ENCODE assay signal across 20 cellular contexts in the genomic region with DNA sequence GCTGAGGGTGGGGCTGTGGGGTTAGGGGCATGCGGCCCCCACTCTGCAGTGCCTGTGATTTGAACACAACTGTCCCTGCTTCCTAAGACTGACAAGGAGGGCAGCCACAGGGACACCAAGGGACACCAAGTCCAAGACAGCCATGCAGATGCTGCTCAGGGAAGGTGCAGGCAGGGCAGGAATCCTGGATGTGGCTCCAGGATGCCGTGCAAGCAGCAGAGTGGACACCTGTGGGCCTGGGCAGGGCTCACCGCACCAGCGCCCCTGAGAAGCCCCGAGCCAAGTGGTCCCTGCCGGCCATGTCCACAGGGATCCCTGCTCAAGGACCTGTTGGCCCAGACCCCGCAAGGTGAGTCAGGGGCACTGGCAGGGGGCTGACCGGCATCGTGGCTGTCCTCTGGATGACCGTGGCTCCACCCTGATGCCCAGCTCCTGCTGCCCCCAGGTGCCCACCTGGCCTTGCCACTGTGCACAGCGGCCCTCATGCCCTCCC. TPM values are rescaled to one million over a fixed set of nuclear protein-coding genes. Genes with fewer than 3 reads are reported as not detected.
DNase-seq lines count a peak whose midpoint lies in the region; ATAC-seq and TF ChIP-seq lines count a peak whose summit lies in the region.
"Had no signal": no experiment of that assay in that cellular context is flagged by ENCODE, and none has a peak within 500 bp of the region (broad histone marks: within the 10 kb centered on the region; RNA-seq: fewer than 3 reads in every experiment).

No MANE protein-coding gene starts in this region.

- H3K4me1 ChIP-seq in BLaER1 (peaks cover 44% of the 10 kb centered on the region), GM23338 (ENCODE audit: insufficient read depth) (no peaks in the 10 kb centered on the region), Panc1 (ENCODE audit: control insufficient read depth, insufficient read depth, low read length) (peaks cover 5% of the 10 kb centered on the region; the same call in 1 of the 2 replicates), hepatocyte (ENCODE audit: insufficient read depth) (peaks cover 5% of the 10 kb centered on the region), ovary (ENCODE audit: insufficient read depth) (peaks cover 2% of the 10 kb centered on the region)
- H3K4me1 ChIP-seq: left ventricle myocardium inferior, pancreas had no signal

- no peaks in the 10 kb centered on the region for H3K36me3 ChIP-seq in BLaER1
- no peaks in the 10 kb centered on the region for H3K36me3 ChIP-seq in GM23338 (ENCODE audit: insufficient read depth)
- no peaks in the 10 kb centered on the region for H3K36me3 ChIP-seq in Panc1 (ENCODE audit: control insufficient read depth, insufficient read depth, low read length)
- H3K36me3 ChIP-seq in hepatocyte (replicated peaks; ENCODE audit: insufficient read depth, low read depth): no peaks in the 10 kb centered on the region
- no peaks in the 10 kb centered on the region for H3K36me3 ChIP-seq in ovary
- H3K36me3 ChIP-seq: heart left ventricle, left ventricle myocardium inferior, pancreas, WERI-Rb-1 had no signal

- peaks cover 11% of the 10 kb centered on the region for H3K27me3 Mint-ChIP-seq in GM23338 (ENCODE audit: insufficient read depth, low read depth, poor library complexity)
- H3K27me3 Mint-ChIP-seq: activated naive CD8-positive, alpha-beta T cell treated with anti-CD3 and anti-CD28 coated beads, Interleukin-2, amount 50 U/mL, for 24 hours had no signal

- H3F3A ChIP-seq in GM23338 (replicated peaks; ENCODE audit: low read depth): no peaks in the 10 kb centered on the region

- H3K27ac ChIP-seq in BLaER1: no peak overlapping the region
- H3K27ac ChIP-seq in GM23338 (ENCODE audit: low read depth): no peak overlapping the region
- H3K27ac ChIP-seq in Panc1 (ENCODE audit: low read length): no peak overlapping the region
- no peak overlapping the region for H3K27ac ChIP-seq in hepatocyte
- no peak overlapping the region for H3K27ac ChIP-seq in ovary
- H3K27ac ChIP-seq: esophagus muscularis mucosa, heart left ventricle, left ventricle myocardium inferior, pancreas, WERI-Rb-1 had no signal

- no peak for DNase-seq in GM23338 (ENCODE audit: low spot score)
- no peak for DNase-seq in Panc1 (ENCODE audit: low read depth, low spot score)
- DNase-seq in hepatocyte (ENCODE audit: low spot score): no peak
- no peak for DNase-seq in GF-D8 (lab: John Stamatoyannopoulos, UW)
- no peak for DNase-seq in SIG-M5 (lab: John Stamatoyannopoulos, UW)
- DNase-seq in anterior cingulate cortex (lab: John Stamatoyannopoulos, UW): no peak
- no peak for DNase-seq in ovary
- DNase-seq: KG1, left ventricle myocardium inferior, NCI-H446 treated with DMSO at 0.1 percent for 48 hours, T1000 had no signal

- no TSS peak for BruUV-seq in Panc1 (replicated peaks; lab: Mats Ljungman, UMichigan)

- H4K20me1 ChIP-seq in BLaER1: no peaks in the 10 kb centered on the region; the same call in 1 of the 2 replicates
- no peaks in the 10 kb centered on the region for H4K20me1 ChIP-seq in GM23338 (replicated peaks; ENCODE audit: insufficient read depth)
- no peaks in the 10 kb centered on the region for H4K20me1 ChIP-seq in hepatocyte (ENCODE audit: insufficient read depth, poor library complexity, severe bottlenecking)

- 93% methylated on average over 10 of the region's 11 CpGs for WGBS in hepatocyte (ENCODE audit: low lambda C conversion rate, missing lambda C conversion rate)
- WGBS in ovary, 3 donors: 72 to 84% (median 82%) methylated on average over 11 of the region's 11 CpGs

- no peak overlapping the region for H3K27ac Mint-ChIP-seq in GM23338
- H3K27ac Mint-ChIP-seq: activated naive CD8-positive, alpha-beta T cell treated with anti-CD3 and anti-CD28 coated beads, Interleukin-2, amount 50 U/mL, for 24 hours; dendritic cell treated with granulocyte-macrophage colony-stimulating factor and Interleukin-4, amounts not matched to agents 40 ng/mL and 50 ng/mL, for 4 days; stimulated activated memory B cell treated with anti-CD40 and anti-IgM and Interleukin-4, amounts not matched to agents 10 μg/mL and 1 μg/mL and 100 μg/mL, for 72 hours; type B pancreatic cell had no signal

- peaks cover 18% of the 10 kb centered on the region for H3K4me1 Mint-ChIP-seq in GM23338
- H3K4me1 Mint-ChIP-seq: activated naive CD8-positive, alpha-beta T cell treated with anti-CD3 and anti-CD28 coated beads, Interleukin-2, amount 50 U/mL, for 24 hours; stimulated activated memory B cell treated with anti-CD40 and anti-IgM and Interleukin-4, amounts not matched to agents 10 μg/mL and 1 μg/mL and 100 μg/mL, for 72 hours had no signal

- H3K27me3 ChIP-seq in BLaER1 (no peaks in the 10 kb centered on the region; the same call in 1 of the 2 replicates), GM23338 (ENCODE audit: insufficient read depth) (no peaks in the 10 kb centered on the region), Panc1 (ENCODE audit: control insufficient read depth, insufficient read depth, low read length) (no peaks in the 10 kb centered on the region), hepatocyte (no peaks in the 10 kb centered on the region), ovary (no peaks in the 10 kb centered on the region)
- H3K27me3 ChIP-seq: esophagus muscularis mucosa, heart left ventricle, pancreas had no signal

- no peak for TF ChIP-seq EP300 in ovary (IDR thresholded peaks at IDR 0.05)

- H3K4me2 ChIP-seq in BLaER1 (peak overlapping the region; percentile 69), GM23338 (no peak overlapping the region), hepatocyte (peak overlapping the region; percentile 84)

- H3K79me2 ChIP-seq in GM23338 (replicated peaks; ENCODE audit: insufficient read depth): no peaks in the 10 kb centered on the region
- no peaks in the 10 kb centered on the region for H3K79me2 ChIP-seq in hepatocyte

- H2AFZ ChIP-seq in GM23338 (no peak overlapping the region), hepatocyte (no peak overlapping the region)

- intact Hi-C loops in Panc1 (cut with micrococcal nuclease; ENCODE audit: unreplicated experiment): no loop called here
- intact Hi-C loops in ovary (cut with DNase I): no loop called here

- no peak for TF ChIP-seq POLR2A in ovary (IDR thresholded peaks at IDR 0.05)

- ATAC-seq in GM23338: peak; percentile 24
- peak; percentile 59 for ATAC-seq in Panc1
- ATAC-seq: activated naive CD8-positive, alpha-beta T cell treated with anti-CD3 and anti-CD28 coated beads, Interleukin-2, amount 50 U/mL, for 24 hours had no signal

- no peak for TF ChIP-seq CTCF in GM23338 (conservative IDR thresholded peaks at IDR 0.05; ENCODE audit: low read depth in 2 of 2)
- TF ChIP-seq CTCF in Panc1 (IDR thresholded peaks at IDR 0.05): no peak
- no peak for TF ChIP-seq CTCF in hepatocyte (IDR thresholded peaks at IDR 0.05; ENCODE audit: poor library complexity)
- no peak for TF ChIP-seq CTCF in ovary (IDR thresholded peaks at IDR 0.05)

- no peaks in the 10 kb centered on the region for H3K9me3 ChIP-seq in BLaER1
- no peaks in the 10 kb centered on the region for H3K9me3 ChIP-seq in Panc1 (ENCODE audit: control insufficient read depth, insufficient read depth, low read depth, low read length)
- no peaks in the 10 kb centered on the region for H3K9me3 ChIP-seq in hepatocyte (ENCODE audit: low read depth)
- no peaks in the 10 kb centered on the region for H3K9me3 ChIP-seq in ovary
- H3K9me3 ChIP-seq: esophagus muscularis mucosa, heart left ventricle, left ventricle myocardium inferior, pancreas had no signal

- H3K9me2 ChIP-seq in GM23338 (ENCODE audit: insufficient read depth): no peaks in the 10 kb centered on the region
- no peaks in the 10 kb centered on the region for H3K9me2 ChIP-seq in hepatocyte (replicated peaks; ENCODE audit: insufficient read depth)

- POLR2A ChIA-PET in Panc1 (lab: Charles Lee): no interaction called here

- H3K36me3 Mint-ChIP-seq in GM23338 (ENCODE audit: low read depth): no peaks in the 10 kb centered on the region
- H3K36me3 Mint-ChIP-seq: stimulated activated memory B cell treated with anti-CD40 and anti-IgM and Interleukin-4, amounts not matched to agents 10 μg/mL and 1 μg/mL and 100 μg/mL, for 72 hours; type B pancreatic cell had no signal

- H3K4me3 ChIP-seq in BLaER1 (no peak overlapping the region), GM23338 (no peak overlapping the region), Panc1 (ENCODE audit: low read depth in 2 of 2, low read length in 2 of 2) (no peak overlapping the region), hepatocyte (no peak overlapping the region), ovary (no peak overlapping the region)
- H3K4me3 ChIP-seq: left ventricle myocardium inferior had no signal

- in situ Hi-C loops in Panc1 (cut with HindIII; ENCODE audit: low pct_unique_long_range_greater_than_20kb, low sequenced_read_pairs): no loop called here

- no peaks in the 10 kb centered on the region for H3K9me3 Mint-ChIP-seq in GM23338
- H3K9me3 Mint-ChIP-seq: activated naive CD8-positive, alpha-beta T cell treated with anti-CD3 and anti-CD28 coated beads, Interleukin-2, amount 50 U/mL, for 24 hours; dendritic cell treated with granulocyte-macrophage colony-stimulating factor and Interleukin-4, amounts not matched to agents 40 ng/mL and 50 ng/mL, for 4 days; stimulated activated memory B cell treated with anti-CD40 and anti-IgM and Interleukin-4, amounts not matched to agents 10 μg/mL and 1 μg/mL and 100 μg/mL, for 72 hours; type B pancreatic cell had no signal

- H3K9ac ChIP-seq in BLaER1: no peak overlapping the region

- CTCF ChIA-PET in Panc1 (lab: Charles Lee): no interaction called here

- H3K4me3 Mint-ChIP-seq in GM23338: peak overlapping the region; percentile 81; the same call in 2 of the 3 replicates
- H3K4me3 Mint-ChIP-seq: activated naive CD8-positive, alpha-beta T cell treated with anti-CD3 and anti-CD28 coated beads, Interleukin-2, amount 50 U/mL, for 24 hours had no signal

TF ChIP-seq in GM23338, 12 proteins besides CTCF, POLR2A, EP300 and RAD21:
- TF ChIP-seq JUNB (IDR thresholded peaks at IDR 0.05; ENCODE audit: unreplicated experiment) (no peak), EZH2phosphoT487 (IDR thresholded peaks at IDR 0.05; ENCODE audit: unreplicated experiment) (no peak), STAT1 (IDR thresholded peaks at IDR 0.05; ENCODE audit: unreplicated experiment) (no peak)

RNA-seq across cellular contexts. Expression of a gene that starts 58.5 kb away (rescaled TPM):
- total RNA-seq in GM23338 (2014; rRNA removed; shearing (Covaris generic)): 8.0 and 10.2 TPM in 2 replicates
- 20.5 and 24.1 TPM in 2 replicates for polyA plus RNA-seq in GM23338 (2016; fragmentation: Nextera tagmentation; extraction: Ambion mirVana)
- 53.7 TPM for total RNA-seq in Panc1 (2021; ENCODE audit: unreplicated experiment)
- polyA plus RNA-seq in Panc1 (2012; ENCODE audit: insufficient read length): 74.8 TPM
- 4.8 and 7.9 TPM in 2 replicates for total RNA-seq in hepatocyte
- 9.6 and 12.2 TPM in 2 replicates for polyA plus RNA-seq in hepatocyte
- total RNA-seq in ovary: 10 to 100 TPM in 2 of 7 donors, 1 to 10 TPM in 5; 5.4 to 13.8 (median 9.5) TPM
- polyA plus RNA-seq in ovary: 1 to 10 TPM; 2.6 to 8.8 TPM
